ENCODE assay signal across 15 cellular contexts in genomic region chr5:141816598-141817399, GRCh38.
DNase-seq lines count a peak whose midpoint lies in the region; ATAC-seq and TF ChIP-seq lines count a peak whose summit lies in the region.
"Had no signal": no experiment of that assay in that cellular context is flagged by ENCODE, and none has a peak within 500 bp of the region (broad histone marks: within the 10 kb centered on the region; RNA-seq: fewer than 3 reads in every experiment).

No MANE protein-coding gene starts in this region.

- WGBS in upper lobe of left lung, 2 donors, result 31 to 37% methylated on average over 8 to 11 of the region's 11 CpGs

- no peaks in the 10 kb centered on the region for H3K9me3 ChIP-seq in upper lobe of left lung
- H3K9me3 ChIP-seq: breast epithelium had no signal

- peak overlapping the region; percentile 26 to 73 (median 63) for H3K27ac ChIP-seq in upper lobe of left lung
- H3K27ac ChIP-seq: breast epithelium, VCaP had no signal

- no peaks in the 10 kb centered on the region for H3K36me3 ChIP-seq in upper lobe of left lung
- H3K36me3 ChIP-seq: breast epithelium had no signal

- no peak overlapping the region for H3K4me3 ChIP-seq in upper lobe of left lung
- H3K4me3 ChIP-seq: breast epithelium had no signal

- intact Hi-C loops in left cardiac atrium (cut with DNase I), result no loop called here

- peak; percentile 35 to 53 for ATAC-seq in left cardiac atrium
- ATAC-seq in upper lobe of left lung (ENCODE audit: low FRiP score in 2 of 2), result no peak
- ATAC-seq in HG02870 (IDR thresholded peaks at IDR 0.05; ENCODE audit: unreplicated experiment), result no peak
- ATAC-seq: stimulated activated naive CD8-positive, alpha-beta T cell treated with anti-CD3 and anti-CD28 coated beads, Interleukin-15, Interleukin-2, amounts not matched to agents 100 U/mL and 50 U/mL, for 24 hours had no signal

- no peak overlapping the region for H3K4me3 Mint-ChIP-seq in activated naive CD8-positive, alpha-beta T cell treated with anti-CD3 and anti-CD28 coated beads for 36 hours

- no peak overlapping the region for H3K27ac Mint-ChIP-seq in activated naive CD8-positive, alpha-beta T cell treated with anti-CD3 and anti-CD28 coated beads for 36 hours

- H3K9me3 Mint-ChIP-seq in activated naive CD8-positive, alpha-beta T cell treated with anti-CD3 and anti-CD28 coated beads for 36 hours, result no peaks in the 10 kb centered on the region

- no peak for TF ChIP-seq CTCF in upper lobe of left lung (IDR thresholded peaks at IDR 0.05)

- TF ChIP-seq POLR2A in upper lobe of left lung (IDR thresholded peaks at IDR 0.05), result no peak

- H3K27me3 Mint-ChIP-seq in activated naive CD8-positive, alpha-beta T cell treated with anti-CD3 and anti-CD28 coated beads for 36 hours, result peaks cover 33% of the 10 kb centered on the region

- H3K36me3 Mint-ChIP-seq in activated naive CD8-positive, alpha-beta T cell treated with anti-CD3 and anti-CD28 coated beads for 36 hours, result no peaks in the 10 kb centered on the region

- no peaks in the 10 kb centered on the region for H3K27me3 ChIP-seq in upper lobe of left lung
- H3K27me3 ChIP-seq: breast epithelium had no signal

- peaks cover 14 to 28% (median 18%) of the 10 kb centered on the region in 4 donors for H3K4me1 ChIP-seq in upper lobe of left lung
- H3K4me1 ChIP-seq: breast epithelium had no signal

- no peaks in the 10 kb centered on the region for H3K4me1 Mint-ChIP-seq in activated naive CD8-positive, alpha-beta T cell treated with anti-CD3 and anti-CD28 coated beads for 36 hours

- no peak for TF ChIP-seq EP300 in upper lobe of left lung (IDR thresholded peaks at IDR 0.05)

- DNase-seq in NCI-H510A treated with DMSO at 0.1 percent for 48 hours (lab: John Stamatoyannopoulos, UW) (peak; percentile 4), NCI-H510A (lab: John Stamatoyannopoulos, UW) (no peak), left cardiac atrium (no peak), midbrain (lab: John Stamatoyannopoulos, UW) (peak; percentile 60), upper lobe of left lung (no peak), NCI-H2107 (lab: John Stamatoyannopoulos, UW) (no peak)
- DNase-seq in activated naive CD8-positive, alpha-beta T cell treated with anti-CD3 and anti-CD28 coated beads for 36 hours, result no peak
- DNase-seq: 8988T; activated naive CD4-positive, alpha-beta T cell treated with Interleukin-2 at 50 U/mL for 16 hours; DND-41; NCI-H2029; stimulated activated naive CD8-positive, alpha-beta T cell treated with anti-CD3 and anti-CD28 coated beads, Interleukin-15, Interleukin-2, amounts not matched to agents 100 U/mL and 50 U/mL, for 24 hours had no signal

Comparison
In these comparisons a context has a peak if more than half of its experiments do, and no peak if none do; other contexts are left out.
1. DNase-seq: peak in NCI-H510A treated with DMSO at 0.1 percent for 48 hours (single experiment) and midbrain (single experiment); none in NCI-H510A (single experiment), left cardiac atrium (single experiment), upper lobe of left lung (0 of 2), NCI-H2107 (single experiment) and activated naive CD8-positive, alpha-beta T cell treated with anti-CD3 and anti-CD28 coated beads for 36 hours (single experiment).
2. ATAC-seq: peak in left cardiac atrium (2 of 2); none in upper lobe of left lung (0 of 2) and HG02870 (single experiment).